26 cellular contexts compared by ENCODE assay signal in genomic region chrX:17027931-17028330, GRCh38.
"Had no signal": no experiment of that assay in that cellular context is flagged by ENCODE, and none has a peak within 500 bp of the region (broad histone marks: within the 10 kb centered on the region; RNA-seq: fewer than 3 reads in every experiment).

No MANE protein-coding gene starts in this region.

- H3K4me3 ChIP-seq: ascending aorta, body of pancreas, K562, Peyer's patch, SJCRH30 had no signal

- H3K4me1 Mint-ChIP-seq: activated CD8-positive, alpha-beta memory T cell treated with anti-CD3 and anti-CD28 coated beads, Interleukin-2, amount 10 ng/mL, durations not matched to agents 7 days and 5 days had no signal

- H3K4me3 Mint-ChIP-seq: activated CD4-positive, alpha-beta T cell treated with anti-CD3 and anti-CD28 coated beads, Interleukin-2, amount 10 ng/mL, durations not matched to agents 24 days and 14 days; activated CD8-positive, alpha-beta memory T cell treated with anti-CD3 and anti-CD28 coated beads, Interleukin-2, amount 10 ng/mL, durations not matched to agents 7 days and 5 days; activated naive CD8-positive, alpha-beta T cell treated with anti-CD3 and anti-CD28 coated beads, Interleukin-2, amount 50 U/mL, for 24 hours; activated T-cell treated with anti-CD3 and anti-CD28 coated beads, Interleukin-2, amount 50 U/mL, for 24 hours; activated T-helper 1 cell treated with anti-CD3 and anti-CD28 coated beads, Interleukin-12 subunit alpha, Interleukin-12 subunit beta, Interleukin-2, Interleukin-4 antibody, amounts not matched to agents 30 ng/mL and 10 ng/mL and 1 ng/mL, durations not matched to agents 14 hours and 24 hours and 36 hours had no signal

- H3K9me3 Mint-ChIP-seq: activated CD4-positive, alpha-beta T cell treated with anti-CD3 and anti-CD28 coated beads, Interleukin-2, amount 10 ng/mL, durations not matched to agents 24 days and 14 days; activated naive CD4-positive, alpha-beta T cell treated with anti-CD3 and anti-CD28 coated beads, Interleukin-2, amount 50 U/mL, for 72 hours; activated naive CD8-positive, alpha-beta T cell treated with anti-CD3 and anti-CD28 coated beads, Interleukin-2, amount 50 U/mL, for 24 hours; activated T-cell treated with anti-CD3 and anti-CD28 coated beads, Interleukin-2, amount 50 U/mL, for 24 hours; activated T-helper 1 cell treated with anti-CD3 and anti-CD28 coated beads, Interleukin-12 subunit alpha, Interleukin-12 subunit beta, Interleukin-2, Interleukin-4 antibody, amounts not matched to agents 30 ng/mL and 10 ng/mL and 1 ng/mL, durations not matched to agents 14 hours and 24 hours and 36 hours had no signal

- ATAC-seq: activated CD4-positive, CD25-positive, alpha-beta regulatory T cell treated with anti-CD3 and anti-CD28 coated beads, Interleukin-2, amount 50 U/mL, for 24 hours; activated CD8-positive, alpha-beta memory T cell treated with anti-CD3 and anti-CD28 coated beads, Interleukin-2, amount 10 ng/mL, durations not matched to agents 7 days and 5 days; activated naive CD4-positive, alpha-beta T cell treated with anti-CD3 and anti-CD28 coated beads, Interleukin-2, amount 50 U/mL, for 72 hours; activated naive CD8-positive, alpha-beta T cell treated with anti-CD3 and anti-CD28 coated beads, Interleukin-2, amount 50 U/mL, for 24 hours; body of pancreas; K562 had no signal

- H3K9me3 ChIP-seq: ascending aorta, body of pancreas, Peyer's patch, SJCRH30, SK-N-SH had no signal

- H3K27me3 ChIP-seq: ascending aorta, body of pancreas, Peyer's patch, SJCRH30 had no signal

- H3K27ac Mint-ChIP-seq: activated CD4-positive, alpha-beta T cell treated with anti-CD3 and anti-CD28 coated beads, Interleukin-2, amount 10 ng/mL, durations not matched to agents 24 days and 14 days; activated CD8-positive, alpha-beta memory T cell treated with anti-CD3 and anti-CD28 coated beads, Interleukin-2, amount 10 ng/mL, durations not matched to agents 7 days and 5 days; activated naive CD4-positive, alpha-beta T cell treated with anti-CD3 and anti-CD28 coated beads, Interleukin-2, amount 50 U/mL, for 72 hours; activated naive CD8-positive, alpha-beta T cell treated with anti-CD3 and anti-CD28 coated beads, Interleukin-2, amount 50 U/mL, for 24 hours; activated T-cell treated with anti-CD3 and anti-CD28 coated beads, Interleukin-2, amount 50 U/mL, for 24 hours; activated T-helper 1 cell treated with anti-CD3 and anti-CD28 coated beads, Interleukin-12 subunit alpha, Interleukin-12 subunit beta, Interleukin-2, Interleukin-4 antibody, amounts not matched to agents 30 ng/mL and 10 ng/mL and 1 ng/mL, durations not matched to agents 14 hours and 24 hours and 36 hours had no signal

- H3K27me3 Mint-ChIP-seq: activated naive CD8-positive, alpha-beta T cell treated with anti-CD3 and anti-CD28 coated beads, Interleukin-2, amount 50 U/mL, for 24 hours had no signal

- H3K36me3 Mint-ChIP-seq: activated CD8-positive, alpha-beta memory T cell treated with anti-CD3 and anti-CD28 coated beads, Interleukin-2, amount 10 ng/mL, durations not matched to agents 7 days and 5 days; activated naive CD4-positive, alpha-beta T cell treated with anti-CD3 and anti-CD28 coated beads, Interleukin-2, amount 50 U/mL, for 72 hours had no signal

- H3K4me1 ChIP-seq: Peyer's patch had no signal

- DNase-seq: activated CD4-positive, alpha-beta T cell treated with anti-CD3 and anti-CD28 coated beads, Interleukin-2, amount 10 ng/mL, durations not matched to agents 24 days and 14 days; activated CD4-positive, alpha-beta T cell treated with anti-CD3 and anti-CD28 coated beads, Interleukin-2, amount 50 U/mL, for 48 hours; activated CD8-positive, alpha-beta memory T cell treated with anti-CD3 and anti-CD28 coated beads, Interleukin-2, amount 10 ng/mL, durations not matched to agents 7 days and 5 days; activated effector memory CD4-positive, alpha-beta T cell treated with anti-CD3 and anti-CD28 coated beads, Interleukin-2, amount 50 U/mL, for 16 hours; activated naive CD4-positive, alpha-beta T cell treated with Interleukin-2 at 50 U/mL for 16 hours; activated naive CD8-positive, alpha-beta T cell treated with anti-CD3 and anti-CD28 coated beads, Interleukin-2, amount 50 U/mL, for 24 hours; activated T-cell treated with anti-CD3 and anti-CD28 coated beads, Interleukin-2, amount 50 U/mL, for 24 hours; amniotic stem cell; body of pancreas; Karpas-422; NCI-H1048; NCI-H146; NCI-H187 treated with DMSO at 0.1 percent for 48 hours; NCI-H2081 treated with DMSO at 0.1 percent for 48 hours; NCI-H526; Peyer's patch; Right ventricle myocardium superior; SJCRH30; SK-N-SH; SW 1271 had no signal

- H3K4me2 ChIP-seq: SK-N-SH had no signal

- H3K27ac ChIP-seq: ascending aorta, body of pancreas, Peyer's patch, RWPE1, SJCRH30 had no signal

- FAIRE-seq: K562 had no signal

- H3K9ac ChIP-seq: SK-N-SH had no signal

- H3K36me3 ChIP-seq: ascending aorta, Peyer's patch, SJCRH30 had no signal
